In the genomic region with DNA sequence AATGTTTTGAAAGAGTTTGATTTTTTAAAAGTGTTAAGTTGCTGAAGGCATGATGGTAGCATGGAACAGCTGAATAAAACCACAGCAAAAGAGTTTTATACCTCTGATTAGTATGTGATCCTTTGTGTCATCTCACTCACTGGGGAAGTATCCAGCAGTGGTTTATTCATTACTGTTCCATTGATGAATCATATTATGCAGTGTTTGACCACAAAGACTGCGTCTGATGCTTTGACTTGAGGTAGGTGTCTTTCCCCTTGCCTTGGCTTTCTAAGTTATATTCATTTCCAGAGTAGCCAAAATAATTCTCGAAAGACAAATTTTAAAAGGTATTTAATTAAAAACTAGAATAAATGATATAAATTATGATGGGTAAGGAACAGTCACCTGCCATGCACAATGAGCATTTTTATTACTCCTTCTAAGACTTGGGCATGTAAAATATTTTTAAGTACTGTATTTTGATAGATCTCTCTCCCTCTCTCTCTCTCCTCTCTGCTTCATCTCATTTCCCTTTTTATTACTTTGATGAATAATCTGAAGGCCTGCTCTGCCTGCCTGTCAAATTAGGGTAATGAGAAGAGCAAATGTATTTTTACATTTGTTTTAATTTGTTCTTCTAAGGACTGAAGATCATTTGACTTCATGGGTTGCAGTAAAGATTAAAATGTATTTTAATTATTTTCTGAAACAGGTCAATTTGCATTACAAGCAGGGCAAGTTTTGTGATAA, we compare ENCODE assay signal across 8 cellular contexts.
DNase-seq lines count a peak whose midpoint lies in the region; ATAC-seq and TF ChIP-seq lines count a peak whose summit lies in the region.

No MANE protein-coding gene starts in this region.

- no peaks in the 10 kb centered on the region for H3K27me3 ChIP-seq in GM06990 (replicated peaks; ENCODE audit: control insufficient read depth, insufficient read depth, low read length)

- DNase-seq in GM06990 (ENCODE audit: extremely low read depth, insufficient read length) (peak; percentile 55), fibroblast of pulmonary artery (ENCODE audit: low read depth) (peak; percentile 38), HUDEP-2 (lab: John Stamatoyannopoulos, UW; ENCODE audit: unreplicated experiment in 76 of 76) (no peak), NCI-H1105 (lab: John Stamatoyannopoulos, UW) (no peak)
- no peak for DNase-seq in activated CD8-positive, alpha-beta memory T cell treated with anti-CD3 and anti-CD28 coated beads, Interleukin-2, amount 50 U/mL, for 48 hours
- no peak for DNase-seq in activated T-helper 1 cell treated with anti-CD3 and anti-CD28 coated beads, Interleukin-12 subunit alpha, Interleukin-12 subunit beta, Interleukin-2, Interleukin-4 antibody, amounts not matched to agents 30 ng/mL and 10 ng/mL and 1 ng/mL, durations not matched to agents 14 hours and 24 hours and 36 hours (ENCODE audit: low spot score)

- peak; percentile 75 for ATAC-seq in GM21515 (IDR thresholded peaks at IDR 0.05; ENCODE audit: unreplicated experiment)
- peak; percentile 91 for ATAC-seq in HG03469 (IDR thresholded peaks at IDR 0.05; ENCODE audit: unreplicated experiment)

- H3K4me3 Mint-ChIP-seq in activated T-helper 1 cell treated with anti-CD3 and anti-CD28 coated beads, Interleukin-12 subunit alpha, Interleukin-12 subunit beta, Interleukin-2, Interleukin-4 antibody, amounts not matched to agents 30 ng/mL and 10 ng/mL and 1 ng/mL, durations not matched to agents 14 hours and 24 hours and 36 hours = no peak overlapping the region

- no peaks in the 10 kb centered on the region for H3K36me3 ChIP-seq in GM06990 (ENCODE audit: control insufficient read depth, insufficient read depth, low read length)

- intact Hi-C loops in activated T-helper 1 cell treated with anti-CD3 and anti-CD28 coated beads, Interleukin-12 subunit alpha, Interleukin-12 subunit beta, Interleukin-2, Interleukin-4 antibody, amounts not matched to agents 30 ng/mL and 10 ng/mL and 1 ng/mL, durations not matched to agents 14 hours and 24 hours and 36 hours (cut with micrococcal nuclease) = no loop called here

- no peaks in the 10 kb centered on the region for H3K4me1 Mint-ChIP-seq in activated T-helper 1 cell treated with anti-CD3 and anti-CD28 coated beads, Interleukin-12 subunit alpha, Interleukin-12 subunit beta, Interleukin-2, Interleukin-4 antibody, amounts not matched to agents 30 ng/mL and 10 ng/mL and 1 ng/mL, durations not matched to agents 14 hours and 24 hours and 36 hours (ENCODE audit: low read depth)

- H3K27ac Mint-ChIP-seq in activated T-helper 1 cell treated with anti-CD3 and anti-CD28 coated beads, Interleukin-12 subunit alpha, Interleukin-12 subunit beta, Interleukin-2, Interleukin-4 antibody, amounts not matched to agents 30 ng/mL and 10 ng/mL and 1 ng/mL, durations not matched to agents 14 hours and 24 hours and 36 hours = no peak overlapping the region

- TF ChIP-seq CTCF in GM06990 (IDR thresholded peaks at IDR 0.05; ENCODE audit: insufficient read depth, low read length, poor library complexity, severe bottlenecking) (no peak), fibroblast of pulmonary artery (IDR thresholded peaks at IDR 0.05; ENCODE audit: low read length, missing control alignments) (no peak)

- H3K4me3 ChIP-seq in GM06990 (replicated peaks; ENCODE audit: low read depth, low read length) (no peak overlapping the region), fibroblast of pulmonary artery (replicated peaks; ENCODE audit: low read depth, low read length) (no peak overlapping the region)

- H3K36me3 Mint-ChIP-seq in activated T-helper 1 cell treated with anti-CD3 and anti-CD28 coated beads, Interleukin-12 subunit alpha, Interleukin-12 subunit beta, Interleukin-2, Interleukin-4 antibody, amounts not matched to agents 30 ng/mL and 10 ng/mL and 1 ng/mL, durations not matched to agents 14 hours and 24 hours and 36 hours (ENCODE audit: low read depth) = no peaks in the 10 kb centered on the region

- no peaks in the 10 kb centered on the region for H3K27me3 Mint-ChIP-seq in activated T-helper 1 cell treated with anti-CD3 and anti-CD28 coated beads, Interleukin-12 subunit alpha, Interleukin-12 subunit beta, Interleukin-2, Interleukin-4 antibody, amounts not matched to agents 30 ng/mL and 10 ng/mL and 1 ng/mL, durations not matched to agents 14 hours and 24 hours and 36 hours (ENCODE audit: insufficient read depth)

- no peaks in the 10 kb centered on the region for H3K9me3 Mint-ChIP-seq in activated T-helper 1 cell treated with anti-CD3 and anti-CD28 coated beads, Interleukin-12 subunit alpha, Interleukin-12 subunit beta, Interleukin-2, Interleukin-4 antibody, amounts not matched to agents 30 ng/mL and 10 ng/mL and 1 ng/mL, durations not matched to agents 14 hours and 24 hours and 36 hours

Comparison
In these comparisons a context has a peak if more than half of its experiments do, and no peak if none do; other contexts are left out.
1. DNase-seq: peak in GM06990 (single experiment) and fibroblast of pulmonary artery (single experiment); none in HUDEP-2 (0 of 76), NCI-H1105 (single experiment), activated CD8-positive, alpha-beta memory T cell treated with anti-CD3 and anti-CD28 coated beads, Interleukin-2, amount 50 U/mL, for 48 hours (single experiment) and activated T-helper 1 cell treated with anti-CD3 and anti-CD28 coated beads, Interleukin-12 subunit alpha, Interleukin-12 subunit beta, Interleukin-2, Interleukin-4 antibody, amounts not matched to agents 30 ng/mL and 10 ng/mL and 1 ng/mL, durations not matched to agents 14 hours and 24 hours and 36 hours (single experiment).